Comparison of ENCODE assay signal across 9 cellular contexts in genomic region chr18:13539050-13539449, GRCh38.
DNase-seq lines count a peak whose midpoint lies in the region; ATAC-seq, FAIRE-seq and TF ChIP-seq lines count a peak whose summit lies in the region.
"Had no signal": no experiment of that assay in that cellular context is flagged by ENCODE, and none has a peak within 500 bp of the region (broad histone marks: within the 10 kb centered on the region; RNA-seq: fewer than 3 reads in every experiment).

No MANE protein-coding gene starts in this region.

- no peak for TF ChIP-seq POLR2A in Peyer's patch (IDR thresholded peaks at IDR 0.05)
- no peak for TF ChIP-seq POLR2A in tibial nerve (IDR thresholded peaks at IDR 0.05)
- TF ChIP-seq POLR2A in ovary (IDR thresholded peaks at IDR 0.05): no peak

- H3K27ac ChIP-seq in Peyer's patch (peak overlapping the region; percentile 1 to 35 (median 4)), tibial nerve (peak overlapping the region in 3 of 4 donors; percentile 7 to 75 (median 46)), ovary (no peak overlapping the region)

- no peak for DNase-seq in left cardiac atrium
- no peak for DNase-seq in Right ventricle myocardium inferior (ENCODE audit: missing footprints)
- DNase-seq in Peyer's patch: peak in 2 of 3 donors; percentile 69 to 71
- peak in 1 of 2 donors; percentile 45 for DNase-seq in tibial nerve (ENCODE audit: low spot score in 2 of 2)
- DNase-seq in ovary: no peak
- DNase-seq: nucleus accumbens had no signal

- peaks cover 0 to 36% (median 12%) of the 10 kb centered on the region in 4 donors for H3K4me1 ChIP-seq in Peyer's patch
- H3K4me1 ChIP-seq in tibial nerve: peaks cover 0 to 24% (median 10%) of the 10 kb centered on the region in 4 donors
- peaks cover 16% of the 10 kb centered on the region for H3K4me1 ChIP-seq in ovary (ENCODE audit: insufficient read depth)

- H3K4me3 ChIP-seq in Peyer's patch: no peak overlapping the region
- H3K4me3 ChIP-seq in tibial nerve: no peak overlapping the region
- no peak overlapping the region for H3K4me3 ChIP-seq in ovary

- H3K27me3 ChIP-seq in Peyer's patch: no peaks in the 10 kb centered on the region
- no peaks in the 10 kb centered on the region for H3K27me3 ChIP-seq in tibial nerve
- H3K27me3 ChIP-seq in ovary: no peaks in the 10 kb centered on the region

- H3K36me3 ChIP-seq in Peyer's patch: no peaks in the 10 kb centered on the region
- H3K36me3 ChIP-seq in tibial nerve: no peaks in the 10 kb centered on the region
- H3K36me3 ChIP-seq in ovary: no peaks in the 10 kb centered on the region

- no peaks in the 10 kb centered on the region for H3K9me3 ChIP-seq in Peyer's patch
- no peaks in the 10 kb centered on the region for H3K9me3 ChIP-seq in tibial nerve
- no peaks in the 10 kb centered on the region for H3K9me3 ChIP-seq in ovary

- 41 to 48% methylated on average over 6 of the region's 6 CpGs for WGBS in tibial nerve, 2 donors
- whole genome bisulfite sequencing in ovary, 3 donors: 17 to 22% (median 18%) methylated on average over 6 of the region's 6 CpGs

- intact Hi-C loops in left cardiac atrium (cut with DNase I): no loop called here
- intact Hi-C loops in Right ventricle myocardium inferior (cut with DNase I): loop anchor here (10.0 kb wide), 1 partner anchor 424 kb away; no protein-coding TSS in a partner anchor
- intact Hi-C loops in ovary (cut with DNase I): no loop called here

- TF ChIP-seq CTCF in Peyer's patch (IDR thresholded peaks at IDR 0.05) (no peak), tibial nerve (IDR thresholded peaks at IDR 0.05) (no peak), ovary (IDR thresholded peaks at IDR 0.05) (no peak)

- peak; percentile 18 for FAIRE-seq in endometrium (lab: Jason Lieb, UNC)

- TF ChIP-seq EP300 in tibial nerve (IDR thresholded peaks at IDR 0.05) (peak; percentile 70 to 74), ovary (IDR thresholded peaks at IDR 0.05) (no peak)

- peak; percentile 24 to 34 for ATAC-seq in left cardiac atrium
- ATAC-seq in Right ventricle myocardium inferior: no peak
- ATAC-seq in HG03520 (IDR thresholded peaks at IDR 0.05; ENCODE audit: unreplicated experiment): no peak
- ATAC-seq in HG03135 (IDR thresholded peaks at IDR 0.05; ENCODE audit: unreplicated experiment): no peak

Comparison
In these comparisons a context has a peak if more than half of its experiments do, and no peak if none do; other contexts are left out.
1. ATAC-seq: peak in left cardiac atrium (2 of 2); none in Right ventricle myocardium inferior (single experiment), HG03520 (single experiment) and HG03135 (single experiment).
2. DNase-seq: peak in Peyer's patch (2 of 3); none in left cardiac atrium (single experiment), Right ventricle myocardium inferior (single experiment) and ovary (0 of 5).
3. H3K27ac ChIP-seq: peak in Peyer's patch (4 of 4) and tibial nerve (3 of 4); none in ovary (0 of 2).